Comparison of ENCODE assay signal across 2 cellular contexts in genomic region chr14:93064411-93065271, GRCh38.
TF ChIP-seq lines count a peak whose summit lies in the region.

No MANE protein-coding gene starts in this region.

TF ChIP-seq in GM23338, 12 proteins besides CTCF, POLR2A, EP300 and RAD21 (continued from another document):
- TF ChIP-seq CREB1 (CRISPR knock-in tag; IDR thresholded peaks at IDR 0.05; ENCODE audit: low read depth), result no peak
- TF ChIP-seq JUNB (IDR thresholded peaks at IDR 0.05; ENCODE audit: unreplicated experiment), result no peak
- TF ChIP-seq, protein P1, sequence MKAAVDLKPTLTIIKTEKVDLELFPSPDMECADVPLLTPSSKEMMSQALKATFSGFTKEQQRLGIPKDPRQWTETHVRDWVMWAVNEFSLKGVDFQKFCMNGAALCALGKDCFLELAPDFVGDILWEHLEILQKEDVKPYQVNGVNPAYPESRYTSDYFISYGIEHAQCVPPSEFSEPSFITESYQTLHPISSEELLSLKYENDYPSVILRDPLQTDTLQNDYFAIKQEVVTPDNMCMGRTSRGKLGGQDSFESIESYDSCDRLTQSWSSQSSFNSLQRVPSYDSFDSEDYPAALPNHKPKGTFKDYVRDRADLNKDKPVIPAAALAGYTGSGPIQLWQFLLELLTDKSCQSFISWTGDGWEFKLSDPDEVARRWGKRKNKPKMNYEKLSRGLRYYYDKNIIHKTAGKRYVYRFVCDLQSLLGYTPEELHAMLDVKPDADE (IDR thresholded peaks at IDR 0.05), result no peak
- no peak for TF ChIP-seq EZH2 (IDR thresholded peaks at IDR 0.05; ENCODE audit: low read depth, unreplicated experiment)
- no peak for TF ChIP-seq ZNF331 (CRISPR knock-in tag; IDR thresholded peaks at IDR 0.05; ENCODE audit: low read depth)
- TF ChIP-seq ZNF462 (CRISPR knock-in tag; IDR thresholded peaks at IDR 0.05), result no peak
- no peak for TF ChIP-seq POLR2AphosphoS5 (IDR thresholded peaks at IDR 0.05; ENCODE audit: low read depth)
- TF ChIP-seq ZNF114 (CRISPR knock-in tag; IDR thresholded peaks at IDR 0.05), result no peak
- TF ChIP-seq, protein P2, sequence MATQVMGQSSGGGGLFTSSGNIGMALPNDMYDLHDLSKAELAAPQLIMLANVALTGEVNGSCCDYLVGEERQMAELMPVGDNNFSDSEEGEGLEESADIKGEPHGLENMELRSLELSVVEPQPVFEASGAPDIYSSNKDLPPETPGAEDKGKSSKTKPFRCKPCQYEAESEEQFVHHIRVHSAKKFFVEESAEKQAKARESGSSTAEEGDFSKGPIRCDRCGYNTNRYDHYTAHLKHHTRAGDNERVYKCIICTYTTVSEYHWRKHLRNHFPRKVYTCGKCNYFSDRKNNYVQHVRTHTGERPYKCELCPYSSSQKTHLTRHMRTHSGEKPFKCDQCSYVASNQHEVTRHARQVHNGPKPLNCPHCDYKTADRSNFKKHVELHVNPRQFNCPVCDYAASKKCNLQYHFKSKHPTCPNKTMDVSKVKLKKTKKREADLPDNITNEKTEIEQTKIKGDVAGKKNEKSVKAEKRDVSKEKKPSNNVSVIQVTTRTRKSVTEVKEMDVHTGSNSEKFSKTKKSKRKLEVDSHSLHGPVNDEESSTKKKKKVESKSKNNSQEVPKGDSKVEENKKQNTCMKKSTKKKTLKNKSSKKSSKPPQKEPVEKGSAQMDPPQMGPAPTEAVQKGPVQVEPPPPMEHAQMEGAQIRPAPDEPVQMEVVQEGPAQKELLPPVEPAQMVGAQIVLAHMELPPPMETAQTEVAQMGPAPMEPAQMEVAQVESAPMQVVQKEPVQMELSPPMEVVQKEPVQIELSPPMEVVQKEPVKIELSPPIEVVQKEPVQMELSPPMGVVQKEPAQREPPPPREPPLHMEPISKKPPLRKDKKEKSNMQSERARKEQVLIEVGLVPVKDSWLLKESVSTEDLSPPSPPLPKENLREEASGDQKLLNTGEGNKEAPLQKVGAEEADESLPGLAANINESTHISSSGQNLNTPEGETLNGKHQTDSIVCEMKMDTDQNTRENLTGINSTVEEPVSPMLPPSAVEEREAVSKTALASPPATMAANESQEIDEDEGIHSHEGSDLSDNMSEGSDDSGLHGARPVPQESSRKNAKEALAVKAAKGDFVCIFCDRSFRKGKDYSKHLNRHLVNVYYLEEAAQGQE (IDR thresholded peaks at IDR 0.05; ENCODE audit: unreplicated experiment), result no peak
- no peak for TF ChIP-seq STAT1 (IDR thresholded peaks at IDR 0.05; ENCODE audit: unreplicated experiment)
- no peak for TF ChIP-seq NANOG (IDR thresholded peaks at IDR 0.05; ENCODE audit: borderline replicate concordance)

TF ChIP-seq in GM12878, 131 proteins besides CTCF, POLR2A, EP300 and RAD21:
- TF ChIP-seq ZNF24 (IDR thresholded peaks at IDR 0.05) (no peak), RUNX3 (IDR thresholded peaks at IDR 0.05; ENCODE audit: low read length) (0 out of 2 replicates have a peak, but pooled peaks have one; percentile 5), CBX3 (IDR thresholded peaks at IDR 0.05; ENCODE audit: borderline replicate concordance, low read depth) (no peak), IKZF2 (IDR thresholded peaks at IDR 0.05) (0 out of 4 replicates have a peak, but pooled peaks of 1 of the 2 experiments have one; percentile 17), SRF (IDR thresholded peaks at IDR 0.05; ENCODE audit: low read depth in 2 of 2, low read length in 2 of 2) (0 out of 4 replicates have a peak, but pooled peaks of 1 of the 2 experiments have one; percentile 7), CBX5 (IDR thresholded peaks at IDR 0.05; ENCODE audit: low read depth) (no peak), KLF5 (IDR thresholded peaks at IDR 0.05; ENCODE audit: partially characterized antibody) (no peak), JUND (IDR thresholded peaks at IDR 0.05; ENCODE audit: low read depth, low read length) (no peak), NR2C1 (IDR thresholded peaks at IDR 0.05) (peak; percentile 66), MTA2 (IDR thresholded peaks at IDR 0.05; ENCODE audit: low read depth) (0 out of 2 replicates have a peak, but pooled peaks have one; percentile 18), DPF2 (IDR thresholded peaks at IDR 0.05) (0 out of 2 replicates have a peak, but pooled peaks have one; percentile 16), NR2F1 (conservative IDR thresholded peaks at IDR 0.05) (peak; percentile 81), RELA (IDR thresholded peaks at IDR 0.05; ENCODE audit: borderline replicate concordance, partially characterized antibody) (no peak), STAT1 (conservative IDR thresholded peaks at IDR 0.05) (no peak), ASH2L (IDR thresholded peaks at IDR 0.05; ENCODE audit: borderline replicate concordance, low read depth) (no peak), BACH1 (IDR thresholded peaks at IDR 0.05; ENCODE audit: borderline replicate concordance) (no peak), SMC3 (IDR thresholded peaks at IDR 0.05; ENCODE audit: borderline replicate concordance, low read length) (no peak), MAX (IDR thresholded peaks at IDR 0.05; ENCODE audit: low read depth, low read length) (no peak), BRCA1 (IDR thresholded peaks at IDR 0.05; ENCODE audit: low read depth, low read length) (no peak), CHD4 (IDR thresholded peaks at IDR 0.05) (no peak), NFXL1 (IDR thresholded peaks at IDR 0.05; ENCODE audit: borderline replicate concordance) (no peak), IRF4 (IDR thresholded peaks at IDR 0.05; ENCODE audit: low read depth, low read length) (no peak), MXI1 (IDR thresholded peaks at IDR 0.05; ENCODE audit: low read depth, low read length) (no peak), SUPT20H (IDR thresholded peaks at IDR 0.05; ENCODE audit: borderline replicate concordance, control insufficient read depth, low read depth, low read length) (no peak), POLR2AphosphoS2 (IDR thresholded peaks at IDR 0.05; ENCODE audit: low read depth, low read length) (no peak), TAF1 (IDR thresholded peaks at IDR 0.05; ENCODE audit: borderline replicate concordance, low read depth, low read length) (no peak), ZZZ3 (IDR thresholded peaks at IDR 0.05; ENCODE audit: control insufficient read depth, insufficient read length, low read depth) (no peak), RELB (IDR thresholded peaks at IDR 0.05; ENCODE audit: low read depth) (peak; percentile 24; the same call in 1 of the 2 replicates), CEBPZ (IDR thresholded peaks at IDR 0.05; ENCODE audit: low read depth, low read length) (no peak), NFYA (IDR thresholded peaks at IDR 0.05; ENCODE audit: borderline replicate concordance, low read depth, low read length) (no peak), ZNF687 (IDR thresholded peaks at IDR 0.05) (peak; percentile 47; the same call in 1 of the 2 replicates)
- TF ChIP-seq, protein P3, sequence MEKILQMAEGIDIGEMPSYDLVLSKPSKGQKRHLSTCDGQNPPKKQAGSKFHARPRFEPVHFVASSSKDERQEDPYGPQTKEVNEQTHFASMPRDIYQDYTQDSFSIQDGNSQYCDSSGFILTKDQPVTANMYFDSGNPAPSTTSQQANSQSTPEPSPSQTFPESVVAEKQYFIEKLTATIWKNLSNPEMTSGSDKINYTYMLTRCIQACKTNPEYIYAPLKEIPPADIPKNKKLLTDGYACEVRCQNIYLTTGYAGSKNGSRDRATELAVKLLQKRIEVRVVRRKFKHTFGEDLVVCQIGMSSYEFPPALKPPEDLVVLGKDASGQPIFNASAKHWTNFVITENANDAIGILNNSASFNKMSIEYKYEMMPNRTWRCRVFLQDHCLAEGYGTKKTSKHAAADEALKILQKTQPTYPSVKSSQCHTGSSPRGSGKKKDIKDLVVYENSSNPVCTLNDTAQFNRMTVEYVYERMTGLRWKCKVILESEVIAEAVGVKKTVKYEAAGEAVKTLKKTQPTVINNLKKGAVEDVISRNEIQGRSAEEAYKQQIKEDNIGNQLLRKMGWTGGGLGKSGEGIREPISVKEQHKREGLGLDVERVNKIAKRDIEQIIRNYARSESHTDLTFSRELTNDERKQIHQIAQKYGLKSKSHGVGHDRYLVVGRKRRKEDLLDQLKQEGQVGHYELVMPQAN (conservative IDR thresholded peaks at IDR 0.05), result no peak
- TF ChIP-seq, protein P4, sequence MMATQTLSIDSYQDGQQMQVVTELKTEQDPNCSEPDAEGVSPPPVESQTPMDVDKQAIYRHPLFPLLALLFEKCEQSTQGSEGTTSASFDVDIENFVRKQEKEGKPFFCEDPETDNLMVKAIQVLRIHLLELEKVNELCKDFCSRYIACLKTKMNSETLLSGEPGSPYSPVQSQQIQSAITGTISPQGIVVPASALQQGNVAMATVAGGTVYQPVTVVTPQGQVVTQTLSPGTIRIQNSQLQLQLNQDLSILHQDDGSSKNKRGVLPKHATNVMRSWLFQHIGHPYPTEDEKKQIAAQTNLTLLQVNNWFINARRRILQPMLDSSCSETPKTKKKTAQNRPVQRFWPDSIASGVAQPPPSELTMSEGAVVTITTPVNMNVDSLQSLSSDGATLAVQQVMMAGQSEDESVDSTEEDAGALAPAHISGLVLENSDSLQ (IDR thresholded peaks at IDR 0.05), result peak; percentile 41; the same call in 1 of the 2 replicates
